1 cellular context compared by ENCODE assay signal in genomic region chr18:58827425-58827824, GRCh38.
TF ChIP-seq lines count a peak whose summit lies in the region.

No MANE protein-coding gene starts in this region.

TF ChIP-seq in H1, 55 proteins besides CTCF, POLR2A, EP300 and RAD21:
- no peak for TF ChIP-seq CBX5 (IDR thresholded peaks at IDR 0.05; ENCODE audit: low read depth, low read length)
- TF ChIP-seq RXRA (IDR thresholded peaks at IDR 0.05; ENCODE audit: insufficient read depth, low read depth, low read length): no peak
- TF ChIP-seq MAFK (IDR thresholded peaks at IDR 0.05; ENCODE audit: low read depth, low read length): no peak
- no peak for TF ChIP-seq CHD2 (IDR thresholded peaks at IDR 0.05; ENCODE audit: low read length)
- TF ChIP-seq BRCA1 (IDR thresholded peaks at IDR 0.05; ENCODE audit: low read depth, low read length): no peak
- no peak for TF ChIP-seq JUND (IDR thresholded peaks at IDR 0.05; ENCODE audit: low read length)
- TF ChIP-seq CTBP2 (IDR thresholded peaks at IDR 0.05; ENCODE audit: borderline replicate concordance, insufficient read depth, insufficient read length, low read length): no peak
- TF ChIP-seq HDAC2 (IDR thresholded peaks at IDR 0.05; ENCODE audit: borderline replicate concordance in 1 of 2, low read depth in 2 of 2, low read length in 2 of 2): no peak
- TF ChIP-seq, protein P1, sequence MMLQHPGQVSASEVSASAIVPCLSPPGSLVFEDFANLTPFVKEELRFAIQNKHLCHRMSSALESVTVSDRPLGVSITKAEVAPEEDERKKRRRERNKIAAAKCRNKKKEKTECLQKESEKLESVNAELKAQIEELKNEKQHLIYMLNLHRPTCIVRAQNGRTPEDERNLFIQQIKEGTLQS (IDR thresholded peaks at IDR 0.05; ENCODE audit: insufficient read depth, low read depth, low read length): no peak
- TF ChIP-seq KDM4A (IDR thresholded peaks at IDR 0.05; ENCODE audit: low read depth, low read length, severe bottlenecking): no peak
- no peak for TF ChIP-seq SIRT6 (IDR thresholded peaks at IDR 0.05; ENCODE audit: low read length)
- TF ChIP-seq E2F6 (IDR thresholded peaks at IDR 0.05): no peak
- TF ChIP-seq NRF1 (IDR thresholded peaks at IDR 0.05; ENCODE audit: low read depth, low read length): no peak
- TF ChIP-seq POLR2AphosphoS5 (IDR thresholded peaks at IDR 0.05; ENCODE audit: low read depth, low read length): no peak
- no peak for TF ChIP-seq CHD1 (IDR thresholded peaks at IDR 0.05; ENCODE audit: low read depth, low read length)
- TF ChIP-seq YY1 (IDR thresholded peaks at IDR 0.05; ENCODE audit: low read depth, low read length): no peak
- TF ChIP-seq SIX5 (IDR thresholded peaks at IDR 0.05; ENCODE audit: low read depth, low read length): no peak
TF ChIP-seq in H1: peak in this region for 0.
